ENCODE assay signal across 9 cellular contexts in genomic region chr22:23244690-23245044, GRCh38.
DNase-seq lines count a peak whose midpoint lies in the region; ATAC-seq and TF ChIP-seq lines count a peak whose summit lies in the region.
"Had no signal": no experiment of that assay in that cellular context is flagged by ENCODE, and none has a peak within 500 bp of the region (broad histone marks: within the 10 kb centered on the region; RNA-seq: fewer than 3 reads in every experiment).

No MANE protein-coding gene starts in this region.

- DNase-seq in Calu3 (no peak), RWPE2 (ENCODE audit: low spot score) (no peak), progenitor cell of endocrine pancreas (ENCODE audit: low spot score, unreplicated experiment) (no peak), head of caudate nucleus (no peak)
- DNase-seq in activated effector memory CD4-positive, alpha-beta T cell treated with Interleukin-2 at 50 U/mL for 16 hours = no peak
- DNase-seq: retina had no signal

- H3K4me1 Mint-ChIP-seq in Calu3 (ENCODE audit: low read depth, unreplicated experiment) (peaks cover 67% of the 10 kb centered on the region), progenitor cell of endocrine pancreas (ENCODE audit: low read depth) (peaks cover 79% of the 10 kb centered on the region)

- intact Hi-C loops in Calu3 (cut with micrococcal nuclease; ENCODE audit: unreplicated experiment) (loop anchor here (10.0 kb wide), 1 partner anchor 60 kb away; the partner anchor contains the start of gene BCR), head of caudate nucleus (cut with DNase I) (no loop called here)

- H3K4me1 ChIP-seq in RWPE2 (ENCODE audit: insufficient read depth, poor library complexity, severe bottlenecking) (peaks cover 74% of the 10 kb centered on the region), ectodermal cell (ENCODE audit: control insufficient read depth, insufficient read depth, low read length) (peaks cover 62% of the 10 kb centered on the region)

- H3K9me3 Mint-ChIP-seq in Calu3 (ENCODE audit: low read depth, unreplicated experiment) (no peaks in the 10 kb centered on the region), progenitor cell of endocrine pancreas (ENCODE audit: low read depth) (no peaks in the 10 kb centered on the region)

- WGBS in ectodermal cell, 2 experiments = 82 to 84% methylated on average over 5 of the region's 5 CpGs

- no peaks in the 10 kb centered on the region for H3K27me3 Mint-ChIP-seq in Calu3 (ENCODE audit: unreplicated experiment)
- H3K27me3 Mint-ChIP-seq in progenitor cell of endocrine pancreas = no peaks in the 10 kb centered on the region

- H3K4me3 ChIP-seq in RWPE2 (ENCODE audit: severe bottlenecking) = no peak overlapping the region
- H3K4me3 ChIP-seq in ectodermal cell (ENCODE audit: insufficient read depth, low read depth, low read length) = no peak overlapping the region

- H3K27ac ChIP-seq in RWPE2 (ENCODE audit: poor library complexity, severe bottlenecking) (peak overlapping the region; percentile 90), ectodermal cell (ENCODE audit: insufficient read depth, low read depth, low read length, poor library complexity, severe bottlenecking) (peak overlapping the region; percentile 51)
- H3K27ac ChIP-seq: epithelial cell of prostate had no signal

- peaks cover 5% of the 10 kb centered on the region for H3K36me3 ChIP-seq in RWPE2 (ENCODE audit: low read depth)
- H3K36me3 ChIP-seq in ectodermal cell (ENCODE audit: control insufficient read depth, insufficient read depth, low read length) = no peaks in the 10 kb centered on the region

- H3K27me3 ChIP-seq in RWPE2 (ENCODE audit: insufficient read depth, poor library complexity, severe bottlenecking) (no peaks in the 10 kb centered on the region), ectodermal cell (ENCODE audit: control insufficient read depth, insufficient read depth, low read length, poor library complexity, severe bottlenecking) (no peaks in the 10 kb centered on the region)

- peaks cover 5% of the 10 kb centered on the region for H3K9me3 ChIP-seq in RWPE2 (ENCODE audit: severe bottlenecking)
- no peaks in the 10 kb centered on the region for H3K9me3 ChIP-seq in ectodermal cell (ENCODE audit: control insufficient read depth, low read length)

- no peak for TF ChIP-seq CTCF in Calu3 (IDR thresholded peaks at IDR 0.05; ENCODE audit: unreplicated experiment)
- TF ChIP-seq CTCF in RWPE2 (IDR thresholded peaks at IDR 0.05; ENCODE audit: poor library complexity, severe bottlenecking) = no peak
- TF ChIP-seq CTCF in progenitor cell of endocrine pancreas (IDR thresholded peaks at IDR 0.05; ENCODE audit: unreplicated experiment) = no peak

- no TSS peak for BruUV-seq in Calu3 (replicated peaks; lab: Mats Ljungman, UMichigan)

- H3K27ac Mint-ChIP-seq in Calu3 (ENCODE audit: unreplicated experiment) (peak overlapping the region; percentile 56), progenitor cell of endocrine pancreas (peak overlapping the region; percentile 94)

- H3K4me3 Mint-ChIP-seq in Calu3 (ENCODE audit: low read depth, unreplicated experiment) = no peak overlapping the region
- peak overlapping the region; percentile 46 for H3K4me3 Mint-ChIP-seq in progenitor cell of endocrine pancreas (ENCODE audit: low read depth)

- CTCF ChIA-PET in Calu3 (lab: Charles Lee) = interaction anchor here (0.8 kb wide), 1 partner anchor 64 kb away, joined by 4 read pairs; the partner anchor contains the start of gene BCR

- peaks cover 16% of the 10 kb centered on the region for H3K36me3 Mint-ChIP-seq in Calu3 (ENCODE audit: insufficient read depth, unreplicated experiment)
- H3K36me3 Mint-ChIP-seq in progenitor cell of endocrine pancreas (ENCODE audit: insufficient read depth) = peaks cover 4% of the 10 kb centered on the region

- ATAC-seq in RWPE2 (ENCODE audit: low read depth) (no peak), GM18868 (IDR thresholded peaks at IDR 0.05; ENCODE audit: unreplicated experiment) (no peak)
